In the genomic region with DNA sequence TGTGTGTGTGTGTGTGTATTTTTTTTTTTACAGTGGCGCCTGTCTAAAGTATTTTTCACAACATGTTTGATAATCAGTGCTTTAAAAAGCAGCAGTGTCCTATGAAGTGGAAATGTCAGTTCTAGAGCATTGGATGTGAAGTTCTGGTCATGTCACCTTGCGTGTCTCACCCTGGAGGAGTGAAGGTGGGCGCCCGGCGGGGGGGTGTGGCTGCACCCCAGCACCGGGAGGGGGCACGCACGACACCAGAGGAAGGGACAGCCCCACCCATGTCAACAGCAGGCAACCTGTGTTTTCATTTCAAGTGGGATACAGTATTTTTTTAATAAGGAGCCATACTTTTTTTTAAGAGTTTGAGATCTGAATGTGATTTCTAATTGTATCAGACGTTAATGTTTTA, we compare ENCODE assay signal across 16 cellular contexts.
"Had no signal": no experiment of that assay in that cellular context is flagged by ENCODE, and none has a peak within 500 bp of the region (broad histone marks: within the 10 kb centered on the region; RNA-seq: fewer than 3 reads in every experiment).

No MANE protein-coding gene starts in this region.

- H3K4me3 Mint-ChIP-seq: stimulated activated naive B cell treated with anti-CD40 and anti-IgM and Interleukin-4, amounts not matched to agents 10 μg/mL and 1 μg/mL and 100 μg/mL, for 72 hours had no signal

- H3K4me3 ChIP-seq: body of pancreas, coronary artery, esophagus squamous epithelium, left lung, pancreas, tibial nerve had no signal

- H3K27me3 Mint-ChIP-seq: stimulated activated naive B cell treated with anti-CD40 and anti-IgM and Interleukin-4, amounts not matched to agents 10 μg/mL and 1 μg/mL and 100 μg/mL, for 72 hours had no signal

- H3K27me3 ChIP-seq: body of pancreas, esophagus squamous epithelium, left lung, pancreas, tibial nerve had no signal

- H3K36me3 ChIP-seq: pancreas had no signal

- DNase-seq: activated effector memory CD4-positive, alpha-beta T cell treated with Interleukin-2 at 50 U/mL for 16 hours; activated T-cell treated with anti-CD3 and anti-CD28 coated beads for 4 hours; amygdala; body of pancreas; caudate nucleus; esophagus squamous epithelium; hypothalamus; kidney; stimulated activated naive B cell treated with anti-CD40 and anti-IgM and Interleukin-4, amounts not matched to agents 10 μg/mL and 1 μg/mL and 100 μg/mL, for 72 hours; T-helper 9 cell had no signal

- H3K9me3 ChIP-seq: body of pancreas, esophagus squamous epithelium, left lung, pancreas, tibial nerve had no signal

- H3K9me3 Mint-ChIP-seq: activated naive CD4-positive, alpha-beta T cell treated with anti-CD3 and anti-CD28 coated beads, Interleukin-2, amount 50 U/mL, for 72 hours; stimulated activated naive B cell treated with anti-CD40 and anti-IgM and Interleukin-4, amounts not matched to agents 10 μg/mL and 1 μg/mL and 100 μg/mL, for 72 hours had no signal

- ATAC-seq: activated CD4-positive, CD25-positive, alpha-beta regulatory T cell treated with anti-CD3 and anti-CD28 coated beads, Interleukin-2, amount 50 U/mL, for 24 hours; activated naive CD4-positive, alpha-beta T cell treated with anti-CD3 and anti-CD28 coated beads, Interleukin-2, amount 50 U/mL, for 72 hours; body of pancreas; left lung; pancreas; stimulated activated naive B cell treated with anti-CD40 and anti-IgM and Interleukin-4, amounts not matched to agents 10 μg/mL and 1 μg/mL and 100 μg/mL, for 72 hours had no signal

- H3K27ac ChIP-seq: body of pancreas, coronary artery, esophagus squamous epithelium, left lung, pancreas, tibial nerve had no signal
